1 cellular context compared by ENCODE assay signal in genomic region chr10:87763086-87763861, GRCh38.
TF ChIP-seq lines count a peak whose summit lies in the region.

No MANE protein-coding gene starts in this region.

TF ChIP-seq in HepG2, 621 proteins besides CTCF, POLR2A, EP300 and RAD21 (continues in another document):
- TF ChIP-seq ZNF549 (CRISPR knock-in tag; IDR thresholded peaks at IDR 0.05): no peak
- no peak for TF ChIP-seq PRPF4 (IDR thresholded peaks at IDR 0.05; ENCODE audit: low read depth, low read length, poor library complexity, severe bottlenecking)
- no peak for TF ChIP-seq ZBTB8A (CRISPR knock-in tag; IDR thresholded peaks at IDR 0.05; ENCODE audit: borderline replicate concordance, low read depth)
- no peak for TF ChIP-seq ZBTB46 (CRISPR knock-in tag; IDR thresholded peaks at IDR 0.05; ENCODE audit: borderline replicate concordance)
- no peak for TF ChIP-seq ELF3 (CRISPR knock-in tag; IDR thresholded peaks at IDR 0.05)
- TF ChIP-seq ZNF678 (CRISPR knock-in tag; IDR thresholded peaks at IDR 0.05): no peak
- TF ChIP-seq KDM1A (CRISPR knock-in tag; IDR thresholded peaks at IDR 0.05): no peak
- no peak for TF ChIP-seq ZNF800 (CRISPR knock-in tag; IDR thresholded peaks at IDR 0.05)
- no peak for TF ChIP-seq MTA1 (CRISPR knock-in tag; IDR thresholded peaks at IDR 0.05; ENCODE audit: borderline replicate concordance)
- no peak for TF ChIP-seq POLR2AphosphoS2 (IDR thresholded peaks at IDR 0.05; ENCODE audit: low read depth, low read length)
- no peak for TF ChIP-seq E2F2 (CRISPR knock-in tag; IDR thresholded peaks at IDR 0.05; ENCODE audit: borderline replicate concordance)
- TF ChIP-seq ZMYM4 (CRISPR knock-in tag; IDR thresholded peaks at IDR 0.05): no peak
- TF ChIP-seq TFDP2 (CRISPR knock-in tag; IDR thresholded peaks at IDR 0.05): no peak
- TF ChIP-seq CREM (IDR thresholded peaks at IDR 0.05): 0 out of 2 replicates have a peak, but pooled peaks have one; percentile 24
- no peak for TF ChIP-seq CREM (CRISPR knock-in tag; IDR thresholded peaks at IDR 0.05)
- TF ChIP-seq ZNF772 (CRISPR knock-in tag; IDR thresholded peaks at IDR 0.05): no peak
- TF ChIP-seq ZNF451 (CRISPR knock-in tag; IDR thresholded peaks at IDR 0.05): no peak
- no peak for TF ChIP-seq THAP7 (CRISPR knock-in tag; IDR thresholded peaks at IDR 0.05)
- TF ChIP-seq NFKBIZ (CRISPR knock-in tag; IDR thresholded peaks at IDR 0.05): no peak
- peak; percentile 37; the same call in 1 of the 2 replicates for TF ChIP-seq FOSL2 (CRISPR knock-in tag; IDR thresholded peaks at IDR 0.05)
- peak; percentile 61; the same call in 1 of the 2 replicates for TF ChIP-seq ZNF362 (CRISPR knock-in tag; IDR thresholded peaks at IDR 0.05; ENCODE audit: borderline replicate concordance)
- peak; percentile 48 for TF ChIP-seq HNF4A (CRISPR knock-in tag; IDR thresholded peaks at IDR 0.05)
- no peak for TF ChIP-seq ARNT (IDR thresholded peaks at IDR 0.05)
- no peak for TF ChIP-seq CENPT (CRISPR knock-in tag; IDR thresholded peaks at IDR 0.05; ENCODE audit: low read depth)
- TF ChIP-seq SAFB2 (CRISPR knock-in tag; IDR thresholded peaks at IDR 0.05; ENCODE audit: borderline replicate concordance, low read depth): no peak
- peak; percentile 41; the same call in 1 of the 2 replicates for TF ChIP-seq SALL1 (CRISPR knock-in tag; IDR thresholded peaks at IDR 0.05)
- TF ChIP-seq ZNF784 (CRISPR knock-in tag; IDR thresholded peaks at IDR 0.05; ENCODE audit: borderline replicate concordance): no peak
- TF ChIP-seq ATM (IDR thresholded peaks at IDR 0.05; ENCODE audit: borderline replicate concordance): no peak
- TF ChIP-seq SAP130 (CRISPR knock-in tag; IDR thresholded peaks at IDR 0.05; ENCODE audit: low read depth): 0 out of 2 replicates have a peak, but pooled peaks have one; percentile 24
- no peak for TF ChIP-seq KLF6 (CRISPR knock-in tag; IDR thresholded peaks at IDR 0.05)
- 0 out of 2 replicates have a peak, but pooled peaks have one; percentile 11 for TF ChIP-seq FOXA3 (CRISPR knock-in tag; IDR thresholded peaks at IDR 0.05)
- TF ChIP-seq RORA (CRISPR knock-in tag; IDR thresholded peaks at IDR 0.05): no peak
- no peak for TF ChIP-seq CEBPG (CRISPR knock-in tag; IDR thresholded peaks at IDR 0.05)
- 0 out of 2 replicates have a peak, but pooled peaks have one; percentile 25 for TF ChIP-seq GATAD2A (CRISPR knock-in tag; IDR thresholded peaks at IDR 0.05)
- no peak for TF ChIP-seq PHF21A (CRISPR knock-in tag; IDR thresholded peaks at IDR 0.05)
- no peak for TF ChIP-seq U2AF2 (IDR thresholded peaks at IDR 0.05; ENCODE audit: low read depth, low read length)
- TF ChIP-seq MYC (CRISPR knock-in tag; IDR thresholded peaks at IDR 0.05; ENCODE audit: borderline replicate concordance): no peak
- no peak for TF ChIP-seq FOXP1 (IDR thresholded peaks at IDR 0.05)
- TF ChIP-seq FOXP1 (CRISPR knock-in tag; IDR thresholded peaks at IDR 0.05): peak; percentile 21; the same call in 1 of the 2 replicates
- no peak for TF ChIP-seq ZNF501 (CRISPR knock-in tag; IDR thresholded peaks at IDR 0.05)
- TF ChIP-seq ZNF674 (CRISPR knock-in tag; IDR thresholded peaks at IDR 0.05; ENCODE audit: low read depth): no peak
- TF ChIP-seq ZNF891 (CRISPR knock-in tag; IDR thresholded peaks at IDR 0.05): no peak
- no peak for TF ChIP-seq MXD4 (CRISPR knock-in tag; IDR thresholded peaks at IDR 0.05)
- no peak for TF ChIP-seq ZNF30 (CRISPR knock-in tag; IDR thresholded peaks at IDR 0.05)
- no peak for TF ChIP-seq CHD4 (IDR thresholded peaks at IDR 0.05; ENCODE audit: borderline replicate concordance, low read length)
- TF ChIP-seq FOXP4 (CRISPR knock-in tag; IDR thresholded peaks at IDR 0.05): 0 out of 2 replicates have a peak, but pooled peaks have one; percentile 35
- no peak for TF ChIP-seq SNAI1 (CRISPR knock-in tag; IDR thresholded peaks at IDR 0.05; ENCODE audit: borderline replicate concordance)
- TF ChIP-seq TBP (CRISPR knock-in tag; IDR thresholded peaks at IDR 0.05): no peak
- no peak for TF ChIP-seq ZFY (CRISPR knock-in tag; IDR thresholded peaks at IDR 0.05)
- peak; percentile 39; the same call in 1 of the 2 replicates for TF ChIP-seq PAXIP1 (CRISPR knock-in tag; conservative IDR thresholded peaks at IDR 0.05)
- TF ChIP-seq ZNF160 (CRISPR knock-in tag; IDR thresholded peaks at IDR 0.05): no peak
- no peak for TF ChIP-seq SMYD3 (CRISPR knock-in tag; IDR thresholded peaks at IDR 0.05)
- TF ChIP-seq ERF (CRISPR knock-in tag; IDR thresholded peaks at IDR 0.05): no peak
- TF ChIP-seq SNAPC2 (CRISPR knock-in tag; IDR thresholded peaks at IDR 0.05): no peak
- no peak for TF ChIP-seq ETV5 (CRISPR knock-in tag; IDR thresholded peaks at IDR 0.05; ENCODE audit: borderline replicate concordance)
- no peak for TF ChIP-seq ZNF552 (CRISPR knock-in tag; IDR thresholded peaks at IDR 0.05; ENCODE audit: borderline replicate concordance)
- no peak for TF ChIP-seq HCFC1 (IDR thresholded peaks at IDR 0.05; ENCODE audit: low read depth, low read length)
- TF ChIP-seq YEATS4 (CRISPR knock-in tag; IDR thresholded peaks at IDR 0.05; ENCODE audit: borderline replicate concordance): no peak
- no peak for TF ChIP-seq ZNF253 (CRISPR knock-in tag; IDR thresholded peaks at IDR 0.05; ENCODE audit: borderline replicate concordance)
- no peak for TF ChIP-seq ZSCAN21 (CRISPR knock-in tag; IDR thresholded peaks at IDR 0.05; ENCODE audit: borderline replicate concordance)
- TF ChIP-seq GTF2F1 (IDR thresholded peaks at IDR 0.05; ENCODE audit: low read length): no peak
- no peak for TF ChIP-seq IKZF1 (IDR thresholded peaks at IDR 0.05)
